2 cellular contexts compared by ENCODE assay signal in the genomic region with DNA sequence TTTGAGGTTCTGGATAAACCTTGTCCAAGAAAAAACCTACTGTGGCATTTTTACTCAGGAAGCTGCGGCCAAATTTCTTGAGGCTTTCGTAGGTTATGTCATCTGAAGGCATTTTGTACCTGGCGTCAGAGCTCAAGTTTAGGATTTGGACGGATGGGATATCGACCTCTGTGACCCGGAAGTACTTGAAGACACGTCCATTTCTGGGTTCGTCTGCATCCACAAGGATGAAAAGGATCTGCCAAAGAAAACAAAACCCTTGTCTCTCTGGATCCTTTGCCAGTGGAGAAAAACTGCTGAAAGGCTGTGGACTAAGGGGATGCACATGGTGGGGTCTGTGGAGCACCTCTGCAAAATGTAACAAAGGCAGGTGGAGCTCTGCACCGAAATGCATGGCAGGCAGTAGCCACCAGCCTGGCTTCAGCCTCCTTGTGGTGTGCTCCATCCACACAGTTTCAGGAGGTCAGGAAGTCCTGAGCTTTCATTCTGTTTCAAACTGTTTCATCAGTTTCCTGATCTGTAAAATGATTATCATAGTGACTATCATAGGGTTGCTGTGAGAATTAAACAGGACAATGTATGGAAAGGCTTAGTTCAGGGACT.
TF ChIP-seq lines count a peak whose summit lies in the region.

No MANE protein-coding gene starts in this region.

TF ChIP-seq in HepG2, 621 proteins besides CTCF, POLR2A, EP300 and RAD21:
- no peak for TF ChIP-seq GABPA (IDR thresholded peaks at IDR 0.05; ENCODE audit: low read depth, low read length)
- TF ChIP-seq GABPA (CRISPR knock-in tag; IDR thresholded peaks at IDR 0.05; ENCODE audit: low read depth) = peak; percentile 49; the same call in 1 of the 2 replicates
- peak; percentile 84 for TF ChIP-seq NR2C2 (CRISPR knock-in tag; IDR thresholded peaks at IDR 0.05; ENCODE audit: borderline replicate concordance)
- TF ChIP-seq GABPB1 (CRISPR knock-in tag; IDR thresholded peaks at IDR 0.05) = peak; percentile 36; the same call in 1 of the 2 replicates
- no peak for TF ChIP-seq ZNF766 (CRISPR knock-in tag; IDR thresholded peaks at IDR 0.05; ENCODE audit: borderline replicate concordance)
- TF ChIP-seq, protein P1, sequence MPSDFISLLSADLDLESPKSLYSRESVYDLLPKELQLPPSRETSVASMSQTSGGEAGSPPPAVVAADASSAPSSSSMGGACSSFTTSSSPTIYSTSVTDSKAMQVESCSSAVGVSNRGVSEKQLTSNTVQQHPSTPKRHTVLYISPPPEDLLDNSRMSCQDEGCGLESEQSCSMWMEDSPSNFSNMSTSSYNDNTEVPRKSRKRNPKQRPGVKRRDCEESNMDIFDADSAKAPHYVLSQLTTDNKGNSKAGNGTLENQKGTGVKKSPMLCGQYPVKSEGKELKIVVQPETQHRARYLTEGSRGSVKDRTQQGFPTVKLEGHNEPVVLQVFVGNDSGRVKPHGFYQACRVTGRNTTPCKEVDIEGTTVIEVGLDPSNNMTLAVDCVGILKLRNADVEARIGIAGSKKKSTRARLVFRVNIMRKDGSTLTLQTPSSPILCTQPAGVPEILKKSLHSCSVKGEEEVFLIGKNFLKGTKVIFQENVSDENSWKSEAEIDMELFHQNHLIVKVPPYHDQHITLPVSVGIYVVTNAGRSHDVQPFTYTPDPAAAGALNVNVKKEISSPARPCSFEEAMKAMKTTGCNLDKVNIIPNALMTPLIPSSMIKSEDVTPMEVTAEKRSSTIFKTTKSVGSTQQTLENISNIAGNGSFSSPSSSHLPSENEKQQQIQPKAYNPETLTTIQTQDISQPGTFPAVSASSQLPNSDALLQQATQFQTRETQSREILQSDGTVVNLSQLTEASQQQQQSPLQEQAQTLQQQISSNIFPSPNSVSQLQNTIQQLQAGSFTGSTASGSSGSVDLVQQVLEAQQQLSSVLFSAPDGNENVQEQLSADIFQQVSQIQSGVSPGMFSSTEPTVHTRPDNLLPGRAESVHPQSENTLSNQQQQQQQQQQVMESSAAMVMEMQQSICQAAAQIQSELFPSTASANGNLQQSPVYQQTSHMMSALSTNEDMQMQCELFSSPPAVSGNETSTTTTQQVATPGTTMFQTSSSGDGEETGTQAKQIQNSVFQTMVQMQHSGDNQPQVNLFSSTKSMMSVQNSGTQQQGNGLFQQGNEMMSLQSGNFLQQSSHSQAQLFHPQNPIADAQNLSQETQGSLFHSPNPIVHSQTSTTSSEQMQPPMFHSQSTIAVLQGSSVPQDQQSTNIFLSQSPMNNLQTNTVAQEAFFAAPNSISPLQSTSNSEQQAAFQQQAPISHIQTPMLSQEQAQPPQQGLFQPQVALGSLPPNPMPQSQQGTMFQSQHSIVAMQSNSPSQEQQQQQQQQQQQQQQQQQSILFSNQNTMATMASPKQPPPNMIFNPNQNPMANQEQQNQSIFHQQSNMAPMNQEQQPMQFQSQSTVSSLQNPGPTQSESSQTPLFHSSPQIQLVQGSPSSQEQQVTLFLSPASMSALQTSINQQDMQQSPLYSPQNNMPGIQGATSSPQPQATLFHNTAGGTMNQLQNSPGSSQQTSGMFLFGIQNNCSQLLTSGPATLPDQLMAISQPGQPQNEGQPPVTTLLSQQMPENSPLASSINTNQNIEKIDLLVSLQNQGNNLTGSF (CRISPR knock-in tag; IDR thresholded peaks at IDR 0.05) = no peak
- TF ChIP-seq ATRX (CRISPR knock-in tag; IDR thresholded peaks at IDR 0.05; ENCODE audit: borderline replicate concordance) = no peak
- TF ChIP-seq YEATS2 (CRISPR knock-in tag; IDR thresholded peaks at IDR 0.05; ENCODE audit: borderline replicate concordance) = no peak
- TF ChIP-seq, protein P2, sequence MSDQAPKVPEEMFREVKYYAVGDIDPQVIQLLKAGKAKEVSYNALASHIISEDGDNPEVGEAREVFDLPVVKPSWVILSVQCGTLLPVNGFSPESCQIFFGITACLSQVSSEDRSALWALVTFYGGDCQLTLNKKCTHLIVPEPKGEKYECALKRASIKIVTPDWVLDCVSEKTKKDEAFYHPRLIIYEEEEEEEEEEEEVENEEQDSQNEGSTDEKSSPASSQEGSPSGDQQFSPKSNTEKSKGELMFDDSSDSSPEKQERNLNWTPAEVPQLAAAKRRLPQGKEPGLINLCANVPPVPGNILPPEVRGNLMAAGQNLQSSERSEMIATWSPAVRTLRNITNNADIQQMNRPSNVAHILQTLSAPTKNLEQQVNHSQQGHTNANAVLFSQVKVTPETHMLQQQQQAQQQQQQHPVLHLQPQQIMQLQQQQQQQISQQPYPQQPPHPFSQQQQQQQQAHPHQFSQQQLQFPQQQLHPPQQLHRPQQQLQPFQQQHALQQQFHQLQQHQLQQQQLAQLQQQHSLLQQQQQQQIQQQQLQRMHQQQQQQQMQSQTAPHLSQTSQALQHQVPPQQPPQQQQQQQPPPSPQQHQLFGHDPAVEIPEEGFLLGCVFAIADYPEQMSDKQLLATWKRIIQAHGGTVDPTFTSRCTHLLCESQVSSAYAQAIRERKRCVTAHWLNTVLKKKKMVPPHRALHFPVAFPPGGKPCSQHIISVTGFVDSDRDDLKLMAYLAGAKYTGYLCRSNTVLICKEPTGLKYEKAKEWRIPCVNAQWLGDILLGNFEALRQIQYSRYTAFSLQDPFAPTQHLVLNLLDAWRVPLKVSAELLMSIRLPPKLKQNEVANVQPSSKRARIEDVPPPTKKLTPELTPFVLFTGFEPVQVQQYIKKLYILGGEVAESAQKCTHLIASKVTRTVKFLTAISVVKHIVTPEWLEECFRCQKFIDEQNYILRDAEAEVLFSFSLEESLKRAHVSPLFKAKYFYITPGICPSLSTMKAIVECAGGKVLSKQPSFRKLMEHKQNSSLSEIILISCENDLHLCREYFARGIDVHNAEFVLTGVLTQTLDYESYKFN (CRISPR knock-in tag; conservative IDR thresholded peaks at IDR 0.05) = no peak

TF ChIP-seq in H1, 55 proteins besides CTCF, POLR2A, EP300 and RAD21:
- TF ChIP-seq TCF12 (IDR thresholded peaks at IDR 0.05; ENCODE audit: low read depth, low read length) (no peak), SP4 (IDR thresholded peaks at IDR 0.05; ENCODE audit: low read length) (no peak), HDAC6 (IDR thresholded peaks at IDR 0.05; ENCODE audit: low read depth, low read length) (no peak), POU5F1 (IDR thresholded peaks at IDR 0.05; ENCODE audit: low read depth, low read length) (no peak), NANOG (IDR thresholded peaks at IDR 0.05; ENCODE audit: insufficient read depth, low read depth, low read length, poor library complexity, severe bottlenecking) (no peak), KDM1A (IDR thresholded peaks at IDR 0.05; ENCODE audit: borderline replicate concordance, low read length) (no peak)
